ENCODE assay signal across 1 cellular context in the genomic region with DNA sequence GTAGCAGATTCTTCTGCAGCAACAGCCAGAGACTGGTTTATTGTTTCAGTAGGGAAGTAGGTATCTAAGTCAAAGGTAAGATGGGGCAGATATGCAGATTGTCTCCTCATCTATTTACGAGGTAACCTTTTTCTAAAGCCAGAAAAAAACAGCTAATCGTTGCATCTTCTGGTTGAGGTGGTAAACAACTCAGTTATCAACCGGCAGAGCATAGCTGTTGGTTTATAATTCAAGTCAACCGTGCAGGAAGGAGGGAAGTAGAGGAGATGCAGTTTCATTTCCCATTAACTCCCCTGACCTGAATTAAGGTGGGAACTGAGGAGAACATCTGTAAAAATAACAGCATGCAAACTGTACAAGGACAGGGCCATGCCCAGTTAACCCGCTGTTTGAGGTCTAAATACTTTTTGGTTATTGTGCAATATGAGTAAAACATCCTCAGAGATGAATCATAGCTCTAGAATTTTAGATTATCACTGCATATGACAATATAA.
TF ChIP-seq lines count a peak whose summit lies in the region.

No MANE protein-coding gene starts in this region.

TF ChIP-seq in GM23338, 12 proteins besides CTCF, POLR2A, EP300 and RAD21 (continued from another document):
- TF ChIP-seq, protein P1, sequence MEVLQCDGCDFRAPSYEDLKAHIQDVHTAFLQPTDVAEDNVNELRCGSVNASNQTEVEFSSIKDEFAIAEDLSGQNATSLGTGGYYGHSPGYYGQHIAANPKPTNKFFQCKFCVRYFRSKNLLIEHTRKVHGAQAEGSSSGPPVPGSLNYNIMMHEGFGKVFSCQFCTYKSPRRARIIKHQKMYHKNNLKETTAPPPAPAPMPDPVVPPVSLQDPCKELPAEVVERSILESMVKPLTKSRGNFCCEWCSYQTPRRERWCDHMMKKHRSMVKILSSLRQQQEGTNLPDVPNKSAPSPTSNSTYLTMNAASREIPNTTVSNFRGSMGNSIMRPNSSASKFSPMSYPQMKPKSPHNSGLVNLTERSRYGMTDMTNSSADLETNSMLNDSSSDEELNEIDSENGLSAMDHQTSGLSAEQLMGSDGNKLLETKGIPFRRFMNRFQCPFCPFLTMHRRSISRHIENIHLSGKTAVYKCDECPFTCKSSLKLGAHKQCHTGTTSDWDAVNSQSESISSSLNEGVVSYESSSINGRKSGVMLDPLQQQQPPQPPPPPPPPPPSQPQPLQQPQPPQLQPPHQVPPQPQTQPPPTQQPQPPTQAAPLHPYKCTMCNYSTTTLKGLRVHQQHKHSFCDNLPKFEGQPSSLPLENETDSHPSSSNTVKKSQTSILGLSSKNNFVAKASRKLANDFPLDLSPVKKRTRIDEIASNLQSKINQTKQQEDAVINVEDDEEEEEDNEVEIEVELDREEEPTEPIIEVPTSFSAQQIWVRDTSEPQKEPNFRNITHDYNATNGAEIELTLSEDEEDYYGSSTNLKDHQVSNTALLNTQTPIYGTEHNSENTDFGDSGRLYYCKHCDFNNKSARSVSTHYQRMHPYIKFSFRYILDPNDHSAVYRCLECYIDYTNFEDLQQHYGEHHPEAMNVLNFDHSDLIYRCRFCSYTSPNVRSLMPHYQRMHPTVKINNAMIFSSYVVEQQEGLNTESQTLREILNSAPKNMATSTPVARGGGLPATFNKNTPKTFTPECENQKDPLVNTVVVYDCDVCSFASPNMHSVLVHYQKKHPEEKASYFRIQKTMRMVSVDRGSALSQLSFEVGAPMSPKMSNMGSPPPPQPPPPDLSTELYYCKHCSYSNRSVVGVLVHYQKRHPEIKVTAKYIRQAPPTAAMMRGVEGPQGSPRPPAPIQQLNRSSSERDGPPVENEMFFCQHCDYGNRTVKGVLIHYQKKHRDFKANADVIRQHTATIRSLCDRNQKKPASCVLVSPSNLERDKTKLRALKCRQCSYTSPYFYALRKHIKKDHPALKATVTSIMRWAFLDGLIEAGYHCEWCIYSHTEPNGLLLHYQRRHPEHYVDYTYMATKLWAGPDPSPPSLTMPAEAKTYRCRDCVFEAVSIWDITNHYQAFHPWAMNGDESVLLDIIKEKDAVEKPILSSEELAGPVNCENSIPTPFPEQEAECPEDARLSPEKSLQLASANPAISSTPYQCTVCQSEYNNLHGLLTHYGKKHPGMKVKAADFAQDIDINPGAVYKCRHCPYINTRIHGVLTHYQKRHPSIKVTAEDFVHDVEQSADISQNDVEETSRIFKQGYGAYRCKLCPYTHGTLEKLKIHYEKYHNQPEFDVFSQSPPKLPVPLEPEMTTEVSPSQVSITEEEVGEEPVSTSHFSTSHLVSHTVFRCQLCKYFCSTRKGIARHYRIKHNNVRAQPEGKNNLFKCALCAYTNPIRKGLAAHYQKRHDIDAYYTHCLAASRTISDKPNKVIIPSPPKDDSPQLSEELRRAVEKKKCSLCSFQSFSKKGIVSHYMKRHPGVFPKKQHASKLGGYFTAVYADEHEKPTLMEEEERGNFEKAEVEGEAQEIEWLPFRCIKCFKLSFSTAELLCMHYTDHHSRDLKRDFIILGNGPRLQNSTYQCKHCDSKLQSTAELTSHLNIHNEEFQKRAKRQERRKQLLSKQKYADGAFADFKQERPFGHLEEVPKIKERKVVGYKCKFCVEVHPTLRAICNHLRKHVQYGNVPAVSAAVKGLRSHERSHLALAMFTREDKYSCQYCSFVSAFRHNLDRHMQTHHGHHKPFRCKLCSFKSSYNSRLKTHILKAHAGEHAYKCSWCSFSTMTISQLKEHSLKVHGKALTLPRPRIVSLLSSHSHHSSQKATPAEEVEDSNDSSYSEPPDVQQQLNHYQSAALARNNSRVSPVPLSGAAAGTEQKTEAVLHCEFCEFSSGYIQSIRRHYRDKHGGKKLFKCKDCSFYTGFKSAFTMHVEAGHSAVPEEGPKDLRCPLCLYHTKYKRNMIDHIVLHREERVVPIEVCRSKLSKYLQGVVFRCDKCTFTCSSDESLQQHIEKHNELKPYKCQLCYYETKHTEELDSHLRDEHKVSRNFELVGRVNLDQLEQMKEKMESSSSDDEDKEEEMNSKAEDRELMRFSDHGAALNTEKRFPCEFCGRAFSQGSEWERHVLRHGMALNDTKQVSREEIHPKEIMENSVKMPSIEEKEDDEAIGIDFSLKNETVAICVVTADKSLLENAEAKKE (CRISPR knock-in tag; IDR thresholded peaks at IDR 0.05): no peak
- TF ChIP-seq POLR2AphosphoS5 (IDR thresholded peaks at IDR 0.05; ENCODE audit: low read depth): no peak
- TF ChIP-seq ZNF331 (CRISPR knock-in tag; IDR thresholded peaks at IDR 0.05; ENCODE audit: low read depth): no peak
- no peak for TF ChIP-seq EZH2phosphoT487 (IDR thresholded peaks at IDR 0.05; ENCODE audit: unreplicated experiment)
- no peak for TF ChIP-seq EZH2 (IDR thresholded peaks at IDR 0.05; ENCODE audit: low read depth, unreplicated experiment)
- no peak for TF ChIP-seq STAT1 (IDR thresholded peaks at IDR 0.05; ENCODE audit: unreplicated experiment)
- no peak for TF ChIP-seq ETS1 (IDR thresholded peaks at IDR 0.05)
- no peak for TF ChIP-seq ZNF114 (CRISPR knock-in tag; IDR thresholded peaks at IDR 0.05)
